ENCODE assay signal across 13 cellular contexts in the genomic region with DNA sequence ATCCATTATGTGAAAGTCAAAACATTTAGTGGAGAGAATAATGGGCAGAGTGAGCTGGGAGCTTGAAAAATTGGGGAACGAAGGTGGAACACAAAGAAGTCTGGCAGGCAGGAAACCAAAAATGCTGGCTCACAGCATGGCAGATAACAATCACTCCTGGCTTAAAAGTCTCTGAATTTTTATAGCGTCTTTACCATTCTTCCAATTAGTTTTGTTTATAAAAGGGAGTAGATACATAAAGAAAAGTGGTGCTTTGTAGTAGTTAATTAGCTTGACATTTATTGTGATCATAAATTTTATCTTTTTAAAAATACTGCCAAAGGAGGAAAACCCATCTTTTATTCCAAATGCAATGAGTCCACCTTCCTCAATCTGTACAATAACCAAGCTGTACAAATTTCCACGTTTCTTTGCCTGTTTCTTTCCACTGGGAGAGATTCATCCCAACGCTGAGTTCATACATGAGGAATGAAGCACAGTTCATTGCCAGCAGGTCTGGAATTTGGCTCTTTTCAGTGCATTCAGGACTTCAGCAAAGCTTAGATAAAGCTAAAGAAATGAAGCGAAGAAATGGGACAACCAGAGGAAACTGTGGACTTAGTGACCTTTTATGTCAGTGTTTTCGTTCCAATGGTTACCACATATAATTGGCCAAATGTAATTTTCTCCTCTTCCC.
A peak's percentile ranks its signal among the peaks of the same experiment; 100 is the strongest.
DNase-seq lines count a peak whose midpoint lies in the region; ATAC-seq, FAIRE-seq and TF ChIP-seq lines count a peak whose summit lies in the region.
"Had no signal": no experiment of that assay in that cellular context is flagged by ENCODE, and none has a peak within 500 bp of the region (broad histone marks: within the 10 kb centered on the region; RNA-seq: fewer than 3 reads in every experiment).

No MANE protein-coding gene starts in this region.

- no peak for TF ChIP-seq CTCF in brain microvascular endothelial cell (IDR thresholded peaks at IDR 0.05; ENCODE audit: low read depth, low read length, missing control alignments)
- no peak for TF ChIP-seq CTCF in hepatocyte (IDR thresholded peaks at IDR 0.05; ENCODE audit: poor library complexity)

- ATAC-seq in Right ventricle myocardium superior (ENCODE audit: poor library complexity): peak; percentile 78
- peak; percentile 52 for ATAC-seq in aorta (ENCODE audit: low FRiP score)
- no peak for ATAC-seq in HG02759 (IDR thresholded peaks at IDR 0.05; ENCODE audit: unreplicated experiment)

- H3K36me3 ChIP-seq in brain microvascular endothelial cell (replicated peaks) (no peaks in the 10 kb centered on the region), hepatocyte (replicated peaks; ENCODE audit: insufficient read depth, low read depth) (no peaks in the 10 kb centered on the region), aorta (ENCODE audit: control insufficient read depth in 1 of 2, insufficient read depth in 2 of 2, low read length in 1 of 2) (no peaks in the 10 kb centered on the region), small intestine (ENCODE audit: control insufficient read depth in 2 of 2, insufficient read depth in 2 of 2, low read length in 2 of 2) (no peaks in the 10 kb centered on the region)
- H3K36me3 ChIP-seq: sigmoid colon had no signal

- H3K9me2 ChIP-seq in hepatocyte (replicated peaks; ENCODE audit: insufficient read depth): no peaks in the 10 kb centered on the region

- H3K27ac ChIP-seq in brain microvascular endothelial cell (peak overlapping the region; percentile 8), hepatocyte (peak overlapping the region; percentile 73), aorta (ENCODE audit: low read depth in 1 of 2, low read length in 2 of 2) (no peak overlapping the region), small intestine (ENCODE audit: low read depth in 1 of 2, low read length in 1 of 2) (no peak overlapping the region)

- no peaks in the 10 kb centered on the region for H3K79me2 ChIP-seq in hepatocyte

- in situ Hi-C loops in brain microvascular endothelial cell (cut with HindIII; ENCODE audit: low pct_ligation_motif_present, low sequenced_read_pairs): no loop called here

- DNase-seq in Right ventricle myocardium superior: no peak
- no peak for DNase-seq in cardiac septum (ENCODE audit: low spot score)
- peak; percentile 47 for DNase-seq in brain microvascular endothelial cell
- peak; percentile 17 for DNase-seq in hepatocyte (ENCODE audit: low spot score)
- peak in 1 of 2 donors; percentile 41 for DNase-seq in aorta
- no peak for DNase-seq in small intestine
- no peak for DNase-seq in NK-92 (lab: John Stamatoyannopoulos, UW; ENCODE audit: unreplicated experiment)
- DNase-seq: DMS79; effector CD4-positive, alpha-beta T cell; sigmoid colon had no signal

- 59% methylated on average over 6 of the region's 6 CpGs for WGBS in hepatocyte (ENCODE audit: low lambda C conversion rate, missing lambda C conversion rate)
- WGBS in aorta, 2 donors: 3 to 6% methylated on average over 6 of the region's 6 CpGs
- 63 to 76% (median 67%) methylated on average over 6 of the region's 6 CpGs for WGBS in small intestine, 3 donors

- intact Hi-C loops in Right ventricle myocardium superior (cut with DNase I): no loop called here
- intact Hi-C loops in cardiac septum (cut with DNase I): no loop called here
- intact Hi-C loops in aorta (cut with DNase I): no loop called here

- no peak for FAIRE-seq in small intestine (lab: Jason Lieb, UNC)
- FAIRE-seq: A204.1 had no signal

- H2AFZ ChIP-seq in hepatocyte: no peak overlapping the region

- H4K20me1 ChIP-seq in hepatocyte (ENCODE audit: insufficient read depth, poor library complexity, severe bottlenecking): no peaks in the 10 kb centered on the region

- H3K4me2 ChIP-seq in hepatocyte: no peak overlapping the region

- no peaks in the 10 kb centered on the region for H3K9me3 ChIP-seq in hepatocyte (ENCODE audit: low read depth)
- H3K9me3 ChIP-seq in aorta (ENCODE audit: control insufficient read depth, low read length): no peaks in the 10 kb centered on the region
- no peaks in the 10 kb centered on the region for H3K9me3 ChIP-seq in small intestine (ENCODE audit: control insufficient read depth, low read depth)
- H3K9me3 ChIP-seq: mucosa of descending colon, sigmoid colon had no signal

- no peak overlapping the region for H3K4me3 ChIP-seq in brain microvascular endothelial cell (ENCODE audit: low read depth, low read length)
- no peak overlapping the region for H3K4me3 ChIP-seq in hepatocyte
- H3K4me3 ChIP-seq in aorta (ENCODE audit: low read length in 2 of 2): no peak overlapping the region
- H3K4me3 ChIP-seq in small intestine (ENCODE audit: low read depth in 1 of 2, low read length in 2 of 2): no peak overlapping the region
- H3K4me3 ChIP-seq: mucosa of descending colon, sigmoid colon had no signal

- H3K27me3 ChIP-seq in brain microvascular endothelial cell (replicated peaks): no peaks in the 10 kb centered on the region
- H3K27me3 ChIP-seq in hepatocyte: no peaks in the 10 kb centered on the region
- no peaks in the 10 kb centered on the region for H3K27me3 ChIP-seq in aorta (ENCODE audit: control insufficient read depth in 1 of 2, insufficient read depth in 2 of 2, low read length in 1 of 2)
- H3K27me3 ChIP-seq in small intestine (ENCODE audit: control insufficient read depth in 2 of 2, insufficient read depth in 2 of 2, low read length in 2 of 2): no peaks in the 10 kb centered on the region
- H3K27me3 ChIP-seq: sigmoid colon had no signal

- H3K4me1 ChIP-seq in hepatocyte (ENCODE audit: insufficient read depth) (peaks cover 15% of the 10 kb centered on the region), aorta (ENCODE audit: control insufficient read depth in 1 of 2, insufficient read depth in 2 of 2, low read length in 2 of 2) (peaks cover 0 to 1% of the 10 kb centered on the region in 2 donors), small intestine (ENCODE audit: control insufficient read depth in 2 of 2, insufficient read depth in 1 of 2, low read depth in 1 of 2, low read length in 1 of 2) (no peaks in the 10 kb centered on the region)

Comparison
In these comparisons a context has a peak if more than half of its experiments do, and no peak if none do; other contexts are left out.
1. DNase-seq: peak in brain microvascular endothelial cell (single experiment) and hepatocyte (single experiment); none in Right ventricle myocardium superior (single experiment), cardiac septum (single experiment), small intestine (single experiment) and NK-92 (single experiment).
2. H3K27ac ChIP-seq: peak in brain microvascular endothelial cell (single experiment) and hepatocyte (single experiment); none in aorta (0 of 2) and small intestine (0 of 2).